25 cellular contexts compared by ENCODE assay signal in the genomic region with DNA sequence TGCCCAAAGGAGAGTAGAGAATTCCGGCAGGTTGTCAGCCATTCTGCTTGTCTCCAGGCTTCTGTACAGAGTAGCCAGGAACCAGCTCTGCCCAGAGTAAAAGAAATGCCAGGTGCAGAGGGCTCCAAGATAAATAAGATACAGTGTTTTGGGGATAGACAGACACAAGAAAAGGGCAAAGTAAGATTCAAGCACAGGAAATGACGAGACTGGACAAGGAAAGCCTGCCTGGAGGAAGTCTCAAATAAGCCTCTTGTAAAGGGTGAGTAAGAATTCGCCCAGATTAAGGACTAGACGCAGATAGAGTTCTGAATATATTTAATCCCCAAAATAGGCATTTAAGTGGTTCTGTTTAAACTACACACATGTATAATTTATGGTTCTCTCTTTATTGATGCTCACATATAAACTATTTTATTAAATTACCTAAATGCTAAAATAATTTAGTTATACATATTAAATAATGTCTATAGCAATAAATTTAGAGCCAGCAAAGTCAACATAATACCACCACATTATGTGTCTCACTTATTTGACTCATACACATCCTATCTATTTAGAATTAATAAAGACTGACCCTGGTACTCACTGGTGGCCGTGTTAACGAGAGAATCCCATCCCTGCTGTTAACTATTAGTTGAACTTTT.
DNase-seq lines count a peak whose midpoint lies in the region; ATAC-seq, FAIRE-seq and TF ChIP-seq lines count a peak whose summit lies in the region.
"Had no signal": no experiment of that assay in that cellular context is flagged by ENCODE, and none has a peak within 500 bp of the region (broad histone marks: within the 10 kb centered on the region; RNA-seq: fewer than 3 reads in every experiment).

No MANE protein-coding gene starts in this region.

- CTCF ChIA-PET in H1 (lab: Charles Lee; ENCODE audit: partially characterized antibody): interaction anchor here (1.6 kb wide), 1 partner anchor 9 kb away, joined by 8 read pairs; no protein-coding TSS in a partner anchor

- H2AFZ ChIP-seq in H1 (ENCODE audit: low read length): no peak overlapping the region

- peaks cover 0 to 1% of the 10 kb centered on the region in 2 experiments for H4K20me1 ChIP-seq in H1 (replicated peaks in 1 of 2; ENCODE audit: control insufficient read depth in 1 of 2, insufficient read depth in 2 of 2, low read length in 2 of 2)

- H2BK5ac ChIP-seq in H1 (ENCODE audit: low read depth, low read length): no peak overlapping the region

- no peak overlapping the region for H2BK12ac ChIP-seq in H1 (ENCODE audit: low read depth, low read length)

- TF ChIP-seq POLR2A in H1 (IDR thresholded peaks at IDR 0.05; ENCODE audit: control extremely low read depth in 1 of 2, low read depth in 2 of 2, low read length in 2 of 2): no peak
- no peak for TF ChIP-seq POLR2A in suprapubic skin (IDR thresholded peaks at IDR 0.05)

- H2BK15ac ChIP-seq in H1 (ENCODE audit: low read length): no peak overlapping the region

- POLR2A ChIA-PET in H1 (lab: Charles Lee; ENCODE audit: partially characterized antibody): no interaction called here

- peak overlapping the region; percentile 6 for H3K56ac ChIP-seq in H1 (replicated peaks; ENCODE audit: insufficient read length, low read depth, low read length)

- TF ChIP-seq CTCF in H1 (IDR thresholded peaks at IDR 0.05; ENCODE audit: control extremely low read depth in 1 of 3, insufficient read depth in 1 of 3, low read depth in 1 of 3, low read length in 3 of 3) (no peak), suprapubic skin (IDR thresholded peaks at IDR 0.05) (no peak)

- no peak overlapping the region for H3K27ac ChIP-seq in H1 (ENCODE audit: low read depth, low read length)
- H3K27ac ChIP-seq in mesodermal cell (ENCODE audit: low read depth, low read length, severe bottlenecking): peak overlapping the region; percentile 42
- peak overlapping the region; percentile 15 for H3K27ac ChIP-seq in suprapubic skin
- H3K27ac ChIP-seq: prostate gland, thyroid gland, WERI-Rb-1 had no signal

- H3K4me3 ChIP-seq in H1 (ENCODE audit: extremely low read depth in 1 of 4, insufficient read depth in 2 of 4, low read depth in 3 of 4, low read length in 4 of 4): no peak overlapping the region
- H3K4me3 ChIP-seq in mesodermal cell (ENCODE audit: extremely low read depth, insufficient read depth, low read length, poor library complexity, severe bottlenecking): no peak overlapping the region
- no peak overlapping the region for H3K4me3 ChIP-seq in suprapubic skin
- H3K4me3 ChIP-seq: MG63, mucosa of descending colon, prostate gland, thyroid gland had no signal

- no peaks in the 10 kb centered on the region for H3K79me1 ChIP-seq in H1 (ENCODE audit: low read depth, low read length)

- H3K9me3 ChIP-seq in H1 (ENCODE audit: insufficient read depth in 2 of 2, low read depth in 1 of 2, low read length in 1 of 2): no peaks in the 10 kb centered on the region
- no peaks in the 10 kb centered on the region for H3K9me3 ChIP-seq in mesodermal cell (ENCODE audit: control insufficient read depth, low read length)
- H3K9me3 ChIP-seq in suprapubic skin: no peaks in the 10 kb centered on the region
- H3K9me3 ChIP-seq: MG63, mucosa of descending colon, prostate gland, thyroid gland had no signal

- no peak for DNase-seq in H1 (ENCODE audit: low read depth in 1 of 2, low spot score in 2 of 2)
- DNase-seq in suprapubic skin (ENCODE audit: low spot score in 2 of 2): no peak
- no peak for DNase-seq in GM03348 (ENCODE audit: low spot score)
- no peak for DNase-seq in SIG-M5 (lab: John Stamatoyannopoulos, UW)
- DNase-seq in cerebellum (ENCODE audit: low spot score): no peak
- DNase-seq in activated CD8-positive, alpha-beta memory T cell treated with anti-CD3 and anti-CD28 coated beads for 24 hours: no peak
- DNase-seq: activated CD8-positive, alpha-beta memory T cell treated with anti-CD3 and anti-CD28 coated beads, Interleukin-2, amount 50 U/mL, for 4 hours; activated effector memory CD4-positive, alpha-beta T cell treated with Interleukin-2 at 50 U/mL for 16 hours; activated naive CD8-positive, alpha-beta T cell treated with anti-CD3 and anti-CD28 coated beads, Interleukin-2, amount 50 U/mL, for 24 hours; DMS79; glutamatergic neuron; H9; MG63; mucosa of descending colon; NCI-H1436; NCI-H510A; nephron progenitor cell; small intestine; thyroid gland; WERI-Rb-1 had no signal

- H3K14ac ChIP-seq in H1 (ENCODE audit: insufficient read length): no peak overlapping the region

- H2AK5ac ChIP-seq in H1 (ENCODE audit: low read depth, low read length): no peak overlapping the region

- no peak overlapping the region for H4K5ac ChIP-seq in H1 (ENCODE audit: insufficient read length, low read depth, low read length)

- H3K23me2 ChIP-seq in H1 (ENCODE audit: low read depth, low read length): peaks cover 4% of the 10 kb centered on the region; the same call in 1 of the 2 replicates

- no peak for TF ChIP-seq RAD21 in H1 (IDR thresholded peaks at IDR 0.05 in 1 of 2, conservative IDR thresholded peaks at IDR 0.05 in 1 of 2; ENCODE audit: low read depth in 2 of 2, low read length in 2 of 2)

- no peak for FAIRE-seq in H1 (lab: Jason Lieb, UNC)
- FAIRE-seq: RCC 7860, small intestine had no signal

- no peak overlapping the region for H4K91ac ChIP-seq in H1 (replicated peaks; ENCODE audit: insufficient read length, low read length)

- 79% methylated on average over 6 of the region's 6 CpGs; no CpG with 5 or more reads in 1 of the 2 experiments for WGBS in H1 (ENCODE audit: extremely low coverage in 1 of 2, insufficient coverage in 1 of 2, insufficient read length in 1 of 2, insufficient replicate concordance in 2 of 2, low coverage in 1 of 2, low lambda C conversion rate in 2 of 2, missing lambda C conversion rate in 1 of 2), 2 experiments
- 92 to 96% methylated on average over 1 to 2 of the region's 6 CpGs for WGBS in mesodermal cell (ENCODE audit: insufficient coverage in 2 of 2), 2 experiments
- WGBS in suprapubic skin: 84% methylated on average over 6 of the region's 6 CpGs

- H3K18ac ChIP-seq in H1 (ENCODE audit: extremely low read depth, low read length): no peak overlapping the region

- H3K4me1 ChIP-seq in H1 (replicated peaks in 1 of 4; ENCODE audit: control insufficient read depth in 3 of 4, insufficient read depth in 4 of 4, low read length in 3 of 4) (peaks cover 0 to 4% (median 3%) of the 10 kb centered on the region in 4 experiments; a peak in 2 of 7 replicates), mesodermal cell (ENCODE audit: control insufficient read depth, insufficient read depth, low read length, poor library complexity, severe bottlenecking) (peaks cover 8% of the 10 kb centered on the region), suprapubic skin (peaks cover 44% of the 10 kb centered on the region)
- H3K4me1 ChIP-seq: prostate gland had no signal

- no peaks in the 10 kb centered on the region for H3K27me3 ChIP-seq in H1 (replicated peaks in 1 of 4; ENCODE audit: control insufficient read depth in 3 of 4, extremely low read depth in 1 of 4, insufficient read depth in 3 of 4, low read length in 3 of 4)
- no peaks in the 10 kb centered on the region for H3K27me3 ChIP-seq in suprapubic skin
- H3K27me3 ChIP-seq: MG63, thyroid gland had no signal

- no peak overlapping the region for H2BK120ac ChIP-seq in H1 (replicated peaks; ENCODE audit: low read depth, low read length)

- no peak overlapping the region for H4K8ac ChIP-seq in H1 (ENCODE audit: extremely low read depth, insufficient read depth, low read length)

- no peak overlapping the region for H3K4me2 ChIP-seq in H1 (ENCODE audit: insufficient read depth in 1 of 2, low read depth in 2 of 2, low read length in 2 of 2)

- no peak overlapping the region for H3K4ac ChIP-seq in H1 (replicated peaks; ENCODE audit: insufficient read length, low read depth, low read length)

- ATAC-seq in SK-N-SH treated with all-trans-retinoic acid at 6 μM for 48 hours: peak; percentile 5; the same call in 1 of the 3 replicates
- ATAC-seq: activated naive CD8-positive, alpha-beta T cell treated with anti-CD3 and anti-CD28 coated beads, Interleukin-2, amount 50 U/mL, for 24 hours; mucosa of descending colon; stimulated activated memory B cell treated with anti-CD40 and anti-IgM and Interleukin-4, amounts not matched to agents 10 μg/mL and 1 μg/mL and 100 μg/mL, for 72 hours had no signal

- no peak for TF ChIP-seq EP300 in H1 (IDR thresholded peaks at IDR 0.05; ENCODE audit: borderline replicate concordance in 1 of 2, low read depth in 2 of 2, low read length in 2 of 2)
- no peak for TF ChIP-seq EP300 in suprapubic skin (IDR thresholded peaks at IDR 0.05)

- no peaks in the 10 kb centered on the region for H3K36me3 ChIP-seq in H1 (ENCODE audit: control insufficient read depth in 2 of 4, insufficient read depth in 4 of 4, low read length in 3 of 4)
- H3K36me3 ChIP-seq in mesodermal cell (ENCODE audit: control insufficient read depth, insufficient read depth, low read length): peaks cover 66% of the 10 kb centered on the region
- peaks cover 12% of the 10 kb centered on the region for H3K36me3 ChIP-seq in suprapubic skin
- H3K36me3 ChIP-seq: prostate gland, WERI-Rb-1 had no signal

- no peak overlapping the region for H3K9ac ChIP-seq in H1 (replicated peaks in 1 of 4; ENCODE audit: extremely low read depth in 1 of 4, low read depth in 3 of 4, low read length in 3 of 4)

- H3K79me2 ChIP-seq in H1 (ENCODE audit: control insufficient read depth in 1 of 2, insufficient read depth in 2 of 2, low read length in 2 of 2): no peaks in the 10 kb centered on the region

- H2BK20ac ChIP-seq in H1 (ENCODE audit: low read length): no peak overlapping the region

- H3K23ac ChIP-seq in H1 (ENCODE audit: insufficient read length): no peak overlapping the region

TF ChIP-seq in SK-N-SH treated with all-trans-retinoic acid at 6 μM for 48 hours, 23 proteins besides CTCF, POLR2A, EP300 and RAD21:
- TF ChIP-seq BACH2 (CRISPR knock-in tag; IDR thresholded peaks at IDR 0.05; ENCODE audit: borderline replicate concordance) (no peak), ZC3H10 (CRISPR knock-in tag; IDR thresholded peaks at IDR 0.05) (peak; percentile 95), ISL1 (CRISPR knock-in tag; IDR thresholded peaks at IDR 0.05) (peak; percentile 87), CSDC2 (CRISPR knock-in tag; IDR thresholded peaks at IDR 0.05) (no peak)

TF ChIP-seq in H1, 55 proteins besides CTCF, POLR2A, EP300 and RAD21:
- no peak for TF ChIP-seq BRCA1 (IDR thresholded peaks at IDR 0.05; ENCODE audit: low read depth, low read length)
- TF ChIP-seq SIRT6 (IDR thresholded peaks at IDR 0.05; ENCODE audit: low read length): no peak
- no peak for TF ChIP-seq CBX5 (IDR thresholded peaks at IDR 0.05; ENCODE audit: low read depth, low read length)
- TF ChIP-seq JUN (IDR thresholded peaks at IDR 0.05; ENCODE audit: low read depth, low read length): no peak
